ENCODE assay signal across 10 cellular contexts in genomic region chr2:239308696-239309397, GRCh38.
DNase-seq lines count a peak whose midpoint lies in the region; ATAC-seq and TF ChIP-seq lines count a peak whose summit lies in the region.
"Had no signal": no experiment of that assay in that cellular context is flagged by ENCODE, and none has a peak within 500 bp of the region (broad histone marks: within the 10 kb centered on the region; RNA-seq: fewer than 3 reads in every experiment).

No MANE protein-coding gene starts in this region.

- intact Hi-C loops in cardiac septum (cut with DNase I), result loop anchor here (5.0 kb wide), 1 partner anchor 82 kb away; no protein-coding TSS in a partner anchor

- H3K4me1 Mint-ChIP-seq in immature natural killer cell, result peaks cover 22 to 29% of the 10 kb centered on the region in 2 donors

- 0 out of 2 replicates have a peak, but pooled peaks cover 6% of the 10 kb centered on the region for H3K36me3 ChIP-seq in BLaER1

- H3K4me1 ChIP-seq in BLaER1, result peaks cover 100% of the 10 kb centered on the region

- H3K27me3 ChIP-seq in BLaER1, result no peaks in the 10 kb centered on the region

- peaks cover 0 to under 1% (median 0%) of the 10 kb centered on the region in 3 donors for H3K36me3 Mint-ChIP-seq in immature natural killer cell

- H3K4me3 ChIP-seq in BLaER1 (peak overlapping the region; percentile 41; the same call in 1 of the 2 replicates), retinal pigment epithelial cell (ENCODE audit: low read length) (peak overlapping the region; percentile 19)

- no peaks in the 10 kb centered on the region for H3K9me3 ChIP-seq in BLaER1

- H3K27me3 Mint-ChIP-seq in immature natural killer cell (ENCODE audit: low read depth in 3 of 3), result no peaks in the 10 kb centered on the region

- H3K9ac ChIP-seq in BLaER1, result peak overlapping the region; percentile 44; the same call in 1 of the 2 replicates

- H4K20me1 ChIP-seq in BLaER1, result peaks cover 62% of the 10 kb centered on the region

- ATAC-seq in GM18867 (IDR thresholded peaks at IDR 0.05; ENCODE audit: unreplicated experiment) (no peak), GM19023 (IDR thresholded peaks at IDR 0.05; ENCODE audit: unreplicated experiment) (no peak)

- DNase-seq in activated CD8-positive, alpha-beta memory T cell treated with anti-CD3 and anti-CD28 coated beads, Interleukin-2, amount 50 U/mL, for 48 hours, result peak; percentile 46
- DNase-seq in cardiac septum (ENCODE audit: low spot score) (peak; percentile 78), retinal pigment epithelial cell (ENCODE audit: low read depth) (no peak), immature natural killer cell (no peak), SHP77 treated with DMSO at 0.1 percent for 48 hours (lab: John Stamatoyannopoulos, UW) (no peak)
- DNase-seq: activated CD4-positive, alpha-beta T cell treated with anti-CD3 and anti-CD28 coated beads, Interleukin-2, amount 50 U/mL, for 1 hour; NK-92 treated with Interleukin-12 subunit alpha and Interleukin-12 subunit beta, amount 100 ng/mL, for 24 hours had no signal

- H3K27ac ChIP-seq in BLaER1, result peak overlapping the region; percentile 67

- TF ChIP-seq CTCF in retinal pigment epithelial cell (conservative IDR thresholded peaks at IDR 0.05; ENCODE audit: low read depth, low read length), result no peak

- H3K9me3 Mint-ChIP-seq in immature natural killer cell, result no peaks in the 10 kb centered on the region

- peak overlapping the region; percentile 89 for H3K4me2 ChIP-seq in BLaER1

- no peak overlapping the region for H3K4me3 Mint-ChIP-seq in immature natural killer cell

- H3K27ac Mint-ChIP-seq in immature natural killer cell, result peak overlapping the region in 1 of 6 donors; percentile 25

Comparison
In these comparisons a context has a peak if more than half of its experiments do, and no peak if none do; other contexts are left out.
1. DNase-seq: peak in activated CD8-positive, alpha-beta memory T cell treated with anti-CD3 and anti-CD28 coated beads, Interleukin-2, amount 50 U/mL, for 48 hours (single experiment) and cardiac septum (single experiment); none in retinal pigment epithelial cell (single experiment), immature natural killer cell (0 of 3) and SHP77 treated with DMSO at 0.1 percent for 48 hours (single experiment).